8 cellular contexts compared by ENCODE assay signal in the genomic region with DNA sequence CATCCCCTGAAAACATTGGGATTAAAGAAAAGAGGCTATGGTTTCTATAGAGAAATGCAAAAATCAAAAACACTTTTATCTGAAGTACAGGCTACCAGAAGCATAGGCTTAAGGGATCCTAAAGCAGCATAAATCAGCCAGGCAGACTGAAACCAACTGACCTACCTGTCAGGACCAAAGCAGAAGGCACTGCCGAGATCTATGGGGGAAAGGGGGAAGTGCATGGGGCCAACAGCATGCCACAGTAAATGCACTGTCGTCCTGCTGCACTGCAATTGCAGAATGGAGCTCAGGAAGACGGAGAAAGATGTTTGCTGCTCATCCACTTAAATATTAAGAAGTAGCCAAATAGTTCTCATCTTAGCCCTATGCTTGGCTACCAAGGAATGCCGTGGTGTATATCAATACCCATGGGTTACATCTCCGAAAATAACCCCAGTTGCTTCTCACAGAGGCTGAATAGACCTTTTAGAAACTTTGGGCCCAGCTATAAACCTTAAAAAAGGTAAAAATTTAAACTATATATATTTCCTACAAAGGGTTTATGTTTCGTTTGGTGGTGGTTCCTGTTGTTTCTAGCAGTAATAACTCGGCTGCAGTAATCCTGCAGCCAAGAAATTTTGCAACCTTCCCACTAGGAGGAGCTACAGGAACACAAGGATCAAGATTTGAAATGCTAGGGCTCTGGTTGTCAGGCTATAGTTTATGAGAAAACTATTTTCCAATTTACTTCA.
DNase-seq lines count a peak whose midpoint lies in the region; ATAC-seq and TF ChIP-seq lines count a peak whose summit lies in the region.

No MANE protein-coding gene starts in this region.

- peak in 3 of 4 experiments; percentile 33 to 55 (median 53) for TF ChIP-seq CTCF in prostate gland (IDR thresholded peaks at IDR 0.05)

- no peak for TF ChIP-seq POLR2A in prostate gland (IDR thresholded peaks at IDR 0.05)

- no peaks in the 10 kb centered on the region for H3K9me3 ChIP-seq in prostate gland

- H3K4me1 ChIP-seq in prostate gland (replicated peaks), result no peaks in the 10 kb centered on the region

- 45% methylated on average over 7 of the region's 7 CpGs for WGBS in prostate gland

- peak; percentile 24 for DNase-seq in DMS153 (lab: John Stamatoyannopoulos, UW)
- DNase-seq in DMS153 treated with DMSO at 0.1 percent for 48 hours (lab: John Stamatoyannopoulos, UW; ENCODE audit: unreplicated experiment), result no peak
- peak; percentile 10 for DNase-seq in HPDE6-E6E7 (ENCODE audit: extremely low spot score)
- DNase-seq in RKO (ENCODE audit: low spot score), result peak; percentile 61
- peak; percentile 77 for DNase-seq in fibroblast of peridontal ligament (ENCODE audit: extremely low read depth)
- DNase-seq in prostate gland (ENCODE audit: low spot score), result peak; percentile 4
- DNase-seq in activated naive CD4-positive, alpha-beta T cell (lab: John Stamatoyannopoulos, UW), result no peak

- no peaks in the 10 kb centered on the region for H3K36me3 ChIP-seq in prostate gland

- ATAC-seq in HG03135 (IDR thresholded peaks at IDR 0.05; ENCODE audit: unreplicated experiment), result no peak

- no peaks in the 10 kb centered on the region for H3K27me3 ChIP-seq in prostate gland (replicated peaks; ENCODE audit: insufficient read depth)

- no peak overlapping the region for H3K27ac ChIP-seq in prostate gland

- no peak overlapping the region for H3K4me3 ChIP-seq in prostate gland

- intact Hi-C loops in prostate gland (cut with DNase I), result no loop called here

Comparison
In these comparisons a context has a peak if more than half of its experiments do, and no peak if none do; other contexts are left out.
1. DNase-seq: peak in DMS153 (single experiment), HPDE6-E6E7 (single experiment), RKO (single experiment), fibroblast of peridontal ligament (single experiment) and prostate gland (single experiment); none in DMS153 treated with DMSO at 0.1 percent for 48 hours (single experiment) and activated naive CD4-positive, alpha-beta T cell (0 of 4).